Comparison of ENCODE assay signal across 28 cellular contexts in the genomic region with DNA sequence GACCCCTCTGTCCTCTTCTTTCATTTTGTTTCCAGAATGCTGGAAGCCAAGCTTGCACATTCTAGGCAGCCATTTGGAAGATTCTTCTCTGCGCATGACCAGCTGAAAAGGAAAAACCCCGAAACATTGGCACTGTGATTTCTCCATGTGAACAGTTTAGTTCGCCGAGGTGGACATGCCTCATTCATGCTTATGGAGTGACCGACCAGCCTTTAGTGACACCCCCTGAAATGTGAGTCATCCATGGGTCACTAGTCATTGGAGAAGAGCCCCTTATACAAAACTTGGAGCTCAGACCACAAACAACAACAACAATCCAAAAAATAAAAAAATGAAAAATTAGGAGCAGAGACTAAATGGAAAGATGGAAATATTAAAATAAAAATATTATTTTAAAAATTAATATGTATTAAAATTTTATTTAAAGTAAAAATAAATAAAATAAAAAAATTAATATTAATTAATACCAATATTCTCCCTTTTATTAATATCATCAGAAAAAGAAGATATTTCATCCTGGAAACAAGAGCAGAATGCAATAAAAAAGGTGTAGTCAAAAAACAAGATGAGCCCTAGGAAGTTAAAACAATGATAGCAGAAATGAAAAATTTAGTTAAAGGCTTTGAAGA. TPM values are rescaled to one million over a fixed set of nuclear protein-coding genes. Genes with fewer than 3 reads are reported as not detected.
DNase-seq lines count a peak whose midpoint lies in the region; ATAC-seq and TF ChIP-seq lines count a peak whose summit lies in the region.
"Had no signal": no experiment of that assay in that cellular context is flagged by ENCODE, and none has a peak within 500 bp of the region (broad histone marks: within the 10 kb centered on the region; RNA-seq: fewer than 3 reads in every experiment).

No MANE protein-coding gene starts in this region.

- peak overlapping the region; percentile 18; the same call in 1 of the 2 replicates for H3K4me2 ChIP-seq in PC-9

- peaks cover 9% of the 10 kb centered on the region for H3K36me3 Mint-ChIP-seq in chondrocyte (ENCODE audit: low read depth)
- peaks cover 5% of the 10 kb centered on the region for H3K36me3 Mint-ChIP-seq in osteocyte (ENCODE audit: unreplicated experiment)
- H3K36me3 Mint-ChIP-seq: CD4-positive, alpha-beta memory T cell had no signal

- H3K4me1 Mint-ChIP-seq in chondrocyte (ENCODE audit: low read depth) (peaks cover 35% of the 10 kb centered on the region), osteocyte (ENCODE audit: unreplicated experiment) (peaks cover 18% of the 10 kb centered on the region)
- H3K4me1 Mint-ChIP-seq: endodermal cell, nephron progenitor cell had no signal

- H3K9me2 ChIP-seq in PC-9 (ENCODE audit: insufficient read depth): no peaks in the 10 kb centered on the region

- peaks cover 94% of the 10 kb centered on the region for H3K4me1 ChIP-seq in PC-9 (replicated peaks; ENCODE audit: insufficient read depth)
- H3K4me1 ChIP-seq: heart right ventricle, testis, uterus had no signal

- peak overlapping the region; percentile 50 for H3K27ac ChIP-seq in PC-9
- H3K27ac ChIP-seq: heart right ventricle, left lung, testis, uterus had no signal

- H3K27me3 Mint-ChIP-seq in chondrocyte (ENCODE audit: low read depth): no peaks in the 10 kb centered on the region
- H3K27me3 Mint-ChIP-seq in osteocyte (ENCODE audit: unreplicated experiment): no peaks in the 10 kb centered on the region

- no peaks in the 10 kb centered on the region for H3K79me2 ChIP-seq in PC-9 (ENCODE audit: low read depth)

- POLR2A ChIA-PET in PC-9 (lab: Charles Lee; ENCODE audit: unreplicated experiment): interaction anchor here (0.5 to 0.7 kb wide), 3 partner anchors 15 to 651 kb away, joined by 3 to 5 read pairs (median 4); no protein-coding TSS in a partner anchor

- TF ChIP-seq CTCF in PC-9 (conservative IDR thresholded peaks at IDR 0.05) (no peak), chondrocyte (IDR thresholded peaks at IDR 0.05) (no peak), osteocyte (IDR thresholded peaks at IDR 0.05) (no peak)

- peaks cover 33% of the 10 kb centered on the region for H3F3A ChIP-seq in PC-9 (ENCODE audit: insufficient read depth, low read depth)

- no peak overlapping the region for H3K4me3 Mint-ChIP-seq in chondrocyte (ENCODE audit: unreplicated experiment)
- H3K4me3 Mint-ChIP-seq in osteocyte (ENCODE audit: unreplicated experiment): no peak overlapping the region
- H3K4me3 Mint-ChIP-seq: activated CD8-positive, alpha-beta T cell treated with anti-CD3 and anti-CD28 coated beads, Interleukin-2, amount 10 ng/mL, durations not matched to agents 7 days and 5 days; activated naive CD8-positive, alpha-beta T cell treated with anti-CD3 and anti-CD28 coated beads, Interleukin-2, amount 50 U/mL, for 24 hours; CD4-positive, alpha-beta memory T cell; endodermal cell; nephron progenitor cell had no signal

- ATAC-seq in HG02642 (IDR thresholded peaks at IDR 0.05; ENCODE audit: poor library complexity, unreplicated experiment) (no peak), HG02759 (IDR thresholded peaks at IDR 0.05; ENCODE audit: unreplicated experiment) (no peak), GM19395 (IDR thresholded peaks at IDR 0.05; ENCODE audit: unreplicated experiment) (no peak)
- ATAC-seq: activated CD8-positive, alpha-beta T cell treated with anti-CD3 and anti-CD28 coated beads, Interleukin-2, amount 10 ng/mL, durations not matched to agents 7 days and 5 days; activated naive CD8-positive, alpha-beta T cell treated with anti-CD3 and anti-CD28 coated beads, Interleukin-2, amount 50 U/mL, for 24 hours; heart right ventricle; left lung had no signal

- no peaks in the 10 kb centered on the region for H3K36me3 ChIP-seq in PC-9 (ENCODE audit: low read depth)
- H3K36me3 ChIP-seq: heart right ventricle, left lung, uterus had no signal

- H4K20me1 ChIP-seq in PC-9 (ENCODE audit: insufficient read depth): no peaks in the 10 kb centered on the region

- CTCF ChIA-PET in PC-9 (lab: Charles Lee): interaction anchor here (1.4 kb wide), 1 partner anchor 56 kb away, joined by 3 read pairs; no protein-coding TSS in a partner anchor

- H3K9me3 ChIP-seq in PC-9 (ENCODE audit: insufficient read depth, low read depth): no peaks in the 10 kb centered on the region
- H3K9me3 ChIP-seq: left lung, testis, uterus had no signal

- H3K27ac Mint-ChIP-seq in chondrocyte (ENCODE audit: unreplicated experiment) (peak overlapping the region; percentile 29), osteocyte (ENCODE audit: unreplicated experiment) (peak overlapping the region; percentile 9)
- H3K27ac Mint-ChIP-seq: activated CD8-positive, alpha-beta T cell treated with anti-CD3 and anti-CD28 coated beads, Interleukin-2, amount 10 ng/mL, durations not matched to agents 7 days and 5 days; activated naive CD8-positive, alpha-beta T cell treated with anti-CD3 and anti-CD28 coated beads, Interleukin-2, amount 50 U/mL, for 24 hours; CD4-positive, alpha-beta memory T cell; endodermal cell; nephron progenitor cell had no signal

- no TSS peak for BruUV-seq in PC-9 (replicated peaks; lab: Mats Ljungman, UMichigan)

- DNase-seq in EL (peak; percentile 62), PC-9 (no peak), chondrocyte (ENCODE audit: low spot score) (no peak), osteocyte (ENCODE audit: extremely low spot score, unreplicated experiment) (no peak), OCI-M1 (lab: John Stamatoyannopoulos, UW) (no peak)
- DNase-seq: activated CD4-positive, alpha-beta T cell treated with anti-CD3 and anti-CD28 coated beads for 1 hour; activated CD8-positive, alpha-beta T cell treated with anti-CD3 and anti-CD28 coated beads, Interleukin-2, amount 10 ng/mL, durations not matched to agents 7 days and 5 days; activated gamma-delta T cell; activated naive CD8-positive, alpha-beta T cell treated with anti-CD3 and anti-CD28 coated beads, Interleukin-2, amount 50 U/mL, for 24 hours; CD4-positive, alpha-beta memory T cell; cortex of kidney; endodermal cell; heart right ventricle; left lung; NCI-H1417; NCI-H510A; nephron progenitor cell; NK-92 treated with Interleukin-12 subunit alpha and Interleukin-12 subunit beta, amount 100 ng/mL, for 24 hours; stimulated activated CD4-positive, alpha-beta T cell treated with anti-CD3 and anti-CD28 coated beads, Interleukin-1b, Interleukin-23, amount 100 ng/mL, for 48 hours; T1000; testis; uterus had no signal

- no peak overlapping the region for H3K4me3 ChIP-seq in PC-9
- H3K4me3 ChIP-seq: heart right ventricle, left lung, testis, uterus had no signal

- intact Hi-C loops in PC-9 (cut with micrococcal nuclease; ENCODE audit: unreplicated experiment): no loop called here

- H3K9me3 Mint-ChIP-seq in chondrocyte (ENCODE audit: low read depth): peaks cover 19% of the 10 kb centered on the region
- peaks cover 25% of the 10 kb centered on the region for H3K9me3 Mint-ChIP-seq in osteocyte (ENCODE audit: unreplicated experiment)
- H3K9me3 Mint-ChIP-seq: activated naive CD8-positive, alpha-beta T cell treated with anti-CD3 and anti-CD28 coated beads, Interleukin-2, amount 50 U/mL, for 24 hours; CD4-positive, alpha-beta memory T cell; endodermal cell; nephron progenitor cell had no signal

- H3K27me3 ChIP-seq in PC-9 (ENCODE audit: insufficient read depth, low read depth): no peaks in the 10 kb centered on the region
- H3K27me3 ChIP-seq: testis, uterus had no signal

- H2AFZ ChIP-seq in PC-9: peak overlapping the region; percentile 19; the same call in 1 of the 2 replicates

RNA-seq across cellular contexts. Expression of a gene that starts 9.5 kb away (rescaled TPM):
- total RNA-seq in PC-9 (2021): 3,783 and 4,555 TPM in 2 replicates
- total RNA-seq in chondrocyte: 187 to 277 TPM (median 266 TPM) in 3 replicates
- 168 and 178 TPM in 2 replicates for total RNA-seq in osteocyte
- total RNA-seq: CD4-positive, alpha-beta memory T cell; HepG2; mononuclear cell had no signal

RNA-seq across cellular contexts. Expression of a gene that starts 31.7 kb away (rescaled TPM):
- total RNA-seq in PC-9 (2021) (84.1 and 94.9 TPM in 2 replicates), chondrocyte (10.7 to 17.0 TPM (median 12.1 TPM) in 3 replicates), osteocyte (9.2 and 9.9 TPM in 2 replicates)
- total RNA-seq: activated CD8-positive, alpha-beta T cell treated with anti-CD3 and anti-CD28 coated beads, Interleukin-2, amount 10 ng/mL, durations not matched to agents 7 days and 5 days; CD4-positive, alpha-beta memory T cell; mononuclear cell had no signal

RNA-seq across cellular contexts. Expression of a gene that starts 50.9 kb away (rescaled TPM):
- total RNA-seq in PC-9 (2021): 2.7 and 5.7 TPM in 2 replicates
- total RNA-seq in chondrocyte: 0.44 to 0.92 TPM (median 0.67 TPM) in 3 replicates
- total RNA-seq in osteocyte: 0.24 TPM in 2 replicates
- total RNA-seq: CD4-positive, alpha-beta memory T cell; endodermal cell; HepG2; posterior vena cava had no signal

Comparison
In these comparisons a context has a peak if more than half of its experiments do, and no peak if none do; other contexts are left out.
1. RNA of a gene that starts 9.5 kb away (total RNA-seq): 3,783 to 4,555 TPM in PC-9; 187 to 277 TPM in chondrocyte and 168 to 178 TPM in osteocyte; every median in the first group is over 10 times any median in the second.